ENCODE assay signal across 8 cellular contexts in the genomic region with DNA sequence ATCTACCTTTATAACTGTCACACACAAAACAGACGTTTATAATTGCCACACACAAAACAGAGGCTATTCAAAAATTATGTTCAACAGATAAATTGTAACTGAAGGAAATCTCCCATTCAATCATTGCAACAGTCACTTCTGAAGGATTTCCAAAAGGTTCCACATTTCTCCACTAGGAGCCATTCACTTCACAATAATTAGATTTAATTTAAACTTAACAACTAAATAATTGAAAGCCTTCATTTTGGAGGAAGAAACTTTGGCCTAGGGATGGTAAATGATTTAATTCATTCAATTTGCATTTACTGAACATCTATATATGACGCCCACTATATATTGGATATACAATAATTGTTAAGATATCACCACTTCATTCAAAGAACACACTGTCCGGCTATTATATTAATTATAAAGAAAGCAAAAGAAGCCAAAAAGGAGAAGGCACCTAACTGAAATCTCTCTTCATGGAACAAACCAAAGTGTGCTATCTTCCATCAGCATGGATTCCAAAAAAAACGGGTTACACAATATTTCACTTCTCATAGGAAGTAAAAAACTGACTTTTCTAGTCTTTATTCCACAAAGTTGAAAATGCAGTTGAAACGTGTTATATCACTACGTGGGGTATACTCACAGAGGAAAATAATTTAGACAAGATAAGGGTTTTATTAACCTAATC. TPM values are rescaled to one million over a fixed set of nuclear protein-coding genes. Genes with fewer than 3 reads are reported as not detected.
DNase-seq lines count a peak whose midpoint lies in the region; ATAC-seq and TF ChIP-seq lines count a peak whose summit lies in the region.

No MANE protein-coding gene starts in this region.

- no peak overlapping the region for H3K14ac ChIP-seq in mesenchymal stem cell (ENCODE audit: low read length in 2 of 2)

- H3K27me3 ChIP-seq in mesenchymal stem cell (ENCODE audit: control insufficient read depth in 1 of 2, insufficient read depth in 1 of 2, low read length in 2 of 2) (no peaks in the 10 kb centered on the region), Peyer's patch (no peaks in the 10 kb centered on the region)

- peaks cover 2% of the 10 kb centered on the region for H3K79me1 ChIP-seq in mesenchymal stem cell (replicated peaks; ENCODE audit: low read length, poor library complexity, severe bottlenecking)

- no peak overlapping the region for H2BK12ac ChIP-seq in mesenchymal stem cell (ENCODE audit: low read length in 2 of 2)

- DNase-seq in CD14-positive monocyte (ENCODE audit: low spot score), result no peak
- DNase-seq in HFF-Myc (ENCODE audit: extremely low read depth, low read depth), result no peak
- DNase-seq in activated T-helper 1 cell treated with anti-CD3 and anti-CD28 coated beads, Interleukin-12 subunit alpha, Interleukin-12 subunit beta, Interleukin-2, Interleukin-4 antibody, amounts not matched to agents 30 ng/mL and 10 ng/mL and 1 ng/mL, durations not matched to agents 14 hours and 24 hours and 36 hours (ENCODE audit: low spot score), result no peak
- no peak for DNase-seq in mesenchymal stem cell
- DNase-seq in NCI-H2029 treated with DMSO at 0.1 percent for 48 hours (lab: John Stamatoyannopoulos, UW), result no peak
- DNase-seq in stimulated activated CD4-positive, alpha-beta T cell treated with anti-CD3 and anti-CD28 coated beads, Interleukin-1b, Interleukin-23, amount 100 ng/mL, for 48 hours, result no peak
- no peak for DNase-seq in Peyer's patch

- H3K18ac ChIP-seq in mesenchymal stem cell (ENCODE audit: low read depth in 1 of 2, low read length in 2 of 2), result no peak overlapping the region

- H3K23ac ChIP-seq in mesenchymal stem cell (ENCODE audit: low read length in 2 of 2), result no peak overlapping the region

- no peak overlapping the region for H2AFZ ChIP-seq in mesenchymal stem cell (ENCODE audit: low read depth, low read length)

- peaks cover 3% of the 10 kb centered on the region for H3K4me1 ChIP-seq in mesenchymal stem cell (ENCODE audit: control insufficient read depth, insufficient read depth, low read depth, low read length)
- peaks cover 0 to 29% (median 2%) of the 10 kb centered on the region in 4 donors for H3K4me1 ChIP-seq in Peyer's patch

- no peak overlapping the region for H3K4me3 Mint-ChIP-seq in CD14-positive monocyte
- H3K4me3 Mint-ChIP-seq in activated T-helper 1 cell treated with anti-CD3 and anti-CD28 coated beads, Interleukin-12 subunit alpha, Interleukin-12 subunit beta, Interleukin-2, Interleukin-4 antibody, amounts not matched to agents 30 ng/mL and 10 ng/mL and 1 ng/mL, durations not matched to agents 14 hours and 24 hours and 36 hours, result peak overlapping the region; percentile 93

- no peak overlapping the region for H2BK120ac ChIP-seq in mesenchymal stem cell (ENCODE audit: low read depth, low read length)

- peak; percentile 21 for TF ChIP-seq CTCF in CD14-positive monocyte (IDR thresholded peaks at IDR 0.05)
- TF ChIP-seq CTCF in HFF-Myc (IDR thresholded peaks at IDR 0.05; ENCODE audit: low read depth, low read length, missing control alignments), result no peak
- TF ChIP-seq CTCF in Peyer's patch (IDR thresholded peaks at IDR 0.05), result peak in 2 of 6 experiments; percentile 17 to 24

- H3K4me3 ChIP-seq in HFF-Myc (replicated peaks; ENCODE audit: low read depth, low read length) (peak overlapping the region; percentile 83), mesenchymal stem cell (ENCODE audit: insufficient read depth in 1 of 2, low read depth in 1 of 2, low read length in 2 of 2) (peak overlapping the region in 1 of 2 experiments; percentile 96), Peyer's patch (peak overlapping the region in 2 of 4 donors; percentile 70 to 87)

- H3K9me3 ChIP-seq in mesenchymal stem cell (ENCODE audit: control insufficient read depth, low read length) (no peaks in the 10 kb centered on the region), Peyer's patch (no peaks in the 10 kb centered on the region)

- H2BK15ac ChIP-seq in mesenchymal stem cell (ENCODE audit: low read depth, poor library complexity, severe bottlenecking), result no peak overlapping the region

- no peak overlapping the region for H2BK5ac ChIP-seq in mesenchymal stem cell (ENCODE audit: low read depth, low read length, poor library complexity, severe bottlenecking)

- peaks cover 0 to 2% (median 0%) of the 10 kb centered on the region in 3 donors for H3K27me3 Mint-ChIP-seq in CD14-positive monocyte (ENCODE audit: low read depth in 3 of 3)
- H3K27me3 Mint-ChIP-seq in activated T-helper 1 cell treated with anti-CD3 and anti-CD28 coated beads, Interleukin-12 subunit alpha, Interleukin-12 subunit beta, Interleukin-2, Interleukin-4 antibody, amounts not matched to agents 30 ng/mL and 10 ng/mL and 1 ng/mL, durations not matched to agents 14 hours and 24 hours and 36 hours (ENCODE audit: insufficient read depth), result no peaks in the 10 kb centered on the region

- 78% methylated on average over 5 of the region's 6 CpGs for WGBS in mesenchymal stem cell

- no peak for TF ChIP-seq POLR2A in Peyer's patch (IDR thresholded peaks at IDR 0.05)

- H3K27ac ChIP-seq in mesenchymal stem cell (ENCODE audit: low read length, poor library complexity, severe bottlenecking), result no peak overlapping the region
- no peak overlapping the region for H3K27ac ChIP-seq in Peyer's patch

- H4K91ac ChIP-seq in mesenchymal stem cell (ENCODE audit: low read length), result no peak overlapping the region

- H3K4ac ChIP-seq in mesenchymal stem cell (ENCODE audit: low read depth in 1 of 2, low read length in 2 of 2), result no peak overlapping the region

- ATAC-seq in GM21423 (IDR thresholded peaks at IDR 0.05; ENCODE audit: unreplicated experiment), result no peak

- intact Hi-C loops in CD14-positive monocyte (cut with micrococcal nuclease), result no loop called here
- intact Hi-C loops in activated T-helper 1 cell treated with anti-CD3 and anti-CD28 coated beads, Interleukin-12 subunit alpha, Interleukin-12 subunit beta, Interleukin-2, Interleukin-4 antibody, amounts not matched to agents 30 ng/mL and 10 ng/mL and 1 ng/mL, durations not matched to agents 14 hours and 24 hours and 36 hours (cut with micrococcal nuclease), result no loop called here

- peaks cover 32% of the 10 kb centered on the region for H3K4me1 Mint-ChIP-seq in CD14-positive monocyte
- H3K4me1 Mint-ChIP-seq in activated T-helper 1 cell treated with anti-CD3 and anti-CD28 coated beads, Interleukin-12 subunit alpha, Interleukin-12 subunit beta, Interleukin-2, Interleukin-4 antibody, amounts not matched to agents 30 ng/mL and 10 ng/mL and 1 ng/mL, durations not matched to agents 14 hours and 24 hours and 36 hours (ENCODE audit: low read depth), result peaks cover 44% of the 10 kb centered on the region

- peak overlapping the region; percentile 3 for H3K4me2 ChIP-seq in mesenchymal stem cell (ENCODE audit: low read length, poor library complexity, severe bottlenecking)

- H2AK5ac ChIP-seq in mesenchymal stem cell (ENCODE audit: low read length, severe bottlenecking), result no peak overlapping the region

- peaks cover 19 to 22% of the 10 kb centered on the region in 2 donors for H3K36me3 Mint-ChIP-seq in CD14-positive monocyte
- peaks cover 20% of the 10 kb centered on the region for H3K36me3 Mint-ChIP-seq in activated T-helper 1 cell treated with anti-CD3 and anti-CD28 coated beads, Interleukin-12 subunit alpha, Interleukin-12 subunit beta, Interleukin-2, Interleukin-4 antibody, amounts not matched to agents 30 ng/mL and 10 ng/mL and 1 ng/mL, durations not matched to agents 14 hours and 24 hours and 36 hours (ENCODE audit: low read depth)

- no peak overlapping the region for H3K27ac Mint-ChIP-seq in CD14-positive monocyte
- H3K27ac Mint-ChIP-seq in activated T-helper 1 cell treated with anti-CD3 and anti-CD28 coated beads, Interleukin-12 subunit alpha, Interleukin-12 subunit beta, Interleukin-2, Interleukin-4 antibody, amounts not matched to agents 30 ng/mL and 10 ng/mL and 1 ng/mL, durations not matched to agents 14 hours and 24 hours and 36 hours, result no peak overlapping the region

- peak overlapping the region; percentile 97 for H3K9ac ChIP-seq in mesenchymal stem cell (ENCODE audit: low read length)

- H4K8ac ChIP-seq in mesenchymal stem cell (ENCODE audit: low read length), result no peak overlapping the region

- H3K9me3 Mint-ChIP-seq in CD14-positive monocyte, result peaks cover 0 to 2% (median 0%) of the 10 kb centered on the region in 7 donors
- H3K9me3 Mint-ChIP-seq in activated T-helper 1 cell treated with anti-CD3 and anti-CD28 coated beads, Interleukin-12 subunit alpha, Interleukin-12 subunit beta, Interleukin-2, Interleukin-4 antibody, amounts not matched to agents 30 ng/mL and 10 ng/mL and 1 ng/mL, durations not matched to agents 14 hours and 24 hours and 36 hours, result no peaks in the 10 kb centered on the region

- H3K36me3 ChIP-seq in mesenchymal stem cell (ENCODE audit: control insufficient read depth in 1 of 2, insufficient read depth in 2 of 2, low read depth in 1 of 2, low read length in 2 of 2) (peaks cover 3 to 26% of the 10 kb centered on the region in 2 experiments), Peyer's patch (peaks cover 0 to 6% (median 0%) of the 10 kb centered on the region in 3 donors)

RNA-seq across cellular contexts. Expression of a gene that starts 1.7 kb away (rescaled TPM):
- 10 to 100 TPM; 10.2 to 13.2 TPM for polyA plus RNA-seq in CD14-positive monocyte
- total RNA-seq in activated T-helper 1 cell treated with anti-CD3 and anti-CD28 coated beads, Interleukin-12 subunit alpha, Interleukin-12 subunit beta, Interleukin-2, Interleukin-4 antibody, amounts not matched to agents 30 ng/mL and 10 ng/mL and 1 ng/mL, durations not matched to agents 14 hours and 24 hours and 36 hours, result 50.1 and 53.0 TPM in 2 replicates
- 34.7 TPM for polyA plus RNA-seq in mesenchymal stem cell (2013, experiment 1 of 2)
- polyA plus RNA-seq in mesenchymal stem cell (2013, experiment 2 of 2), result 37.4 TPM
- total RNA-seq in Peyer's patch, result 10 to 100 TPM; 27.2 to 36.3 (median 32.2) TPM

RNA-seq across cellular contexts. Expression of a gene that starts 47.0 kb away (rescaled TPM):
- polyA plus RNA-seq in CD14-positive monocyte, result under 1 TPM; 0.12 to 0.23 TPM
- 0.78 and 0.86 TPM in 2 replicates for total RNA-seq in activated T-helper 1 cell treated with anti-CD3 and anti-CD28 coated beads, Interleukin-12 subunit alpha, Interleukin-12 subunit beta, Interleukin-2, Interleukin-4 antibody, amounts not matched to agents 30 ng/mL and 10 ng/mL and 1 ng/mL, durations not matched to agents 14 hours and 24 hours and 36 hours
- polyA plus RNA-seq in mesenchymal stem cell (2013, experiment 1 of 2), result 0.46 TPM
- polyA plus RNA-seq in mesenchymal stem cell (2013, experiment 2 of 2), result 0.47 TPM
- total RNA-seq in Peyer's patch, result 1 to 10 TPM in 1 of 4 donors, under 1 TPM in 3; 0.35 to 1.1 (median 0.61) TPM

RNA-seq across cellular contexts. Expression of a gene that starts 47.1 kb away (rescaled TPM):
- 10 to 100 TPM; 37.7 to 57.6 TPM for polyA plus RNA-seq in CD14-positive monocyte
- total RNA-seq in activated T-helper 1 cell treated with anti-CD3 and anti-CD28 coated beads, Interleukin-12 subunit alpha, Interleukin-12 subunit beta, Interleukin-2, Interleukin-4 antibody, amounts not matched to agents 30 ng/mL and 10 ng/mL and 1 ng/mL, durations not matched to agents 14 hours and 24 hours and 36 hours, result 56.9 and 67.6 TPM in 2 replicates
- 48.3 TPM for polyA plus RNA-seq in mesenchymal stem cell (2013, experiment 1 of 2)
- 48.6 TPM for polyA plus RNA-seq in mesenchymal stem cell (2013, experiment 2 of 2)
- 100 to 1,000 TPM; 107 to 146 (median 125) TPM for total RNA-seq in Peyer's patch
